In genomic region chr11:55172734-55173415, GRCh38 we compare ENCODE assay signal across 15 cellular contexts.
"Had no signal": no experiment of that assay in that cellular context is flagged by ENCODE, and none has a peak within 500 bp of the region (broad histone marks: within the 10 kb centered on the region; RNA-seq: fewer than 3 reads in every experiment).

No MANE protein-coding gene starts in this region.

- H3K27me3 ChIP-seq: body of pancreas, colonic mucosa, neutrophil, SJSA1, suprapubic skin had no signal

- H3K9me3 ChIP-seq: neutrophil had no signal

- DNase-seq: activated CD4-positive, alpha-beta T cell treated with anti-CD3 and anti-CD28 coated beads, Interleukin-2, amount 50 U/mL, for 4 hours; activated T-cell treated with anti-CD3 and anti-CD28 coated beads for 4 hours; central memory CD4-positive, alpha-beta T cell; colonic mucosa; lower lobe of right lung; stimulated activated CD4-positive, alpha-beta T cell treated with anti-CD3 and anti-CD28 coated beads, Interleukin-2, amount 100 ng/mL, for 24 hours; stimulated activated naive CD8-positive, alpha-beta T cell treated with anti-CD3 and anti-CD28 coated beads, Interleukin-15, amount 100 ng/mL, for 72 hours; trophoblast cell had no signal

- H3K4me1 ChIP-seq: body of pancreas, colonic mucosa, lower lobe of right lung, parathyroid adenoma, SJSA1, suprapubic skin had no signal

- H3K4me3 ChIP-seq: body of pancreas, colonic mucosa, lower lobe of right lung, SJSA1, suprapubic skin had no signal

- H3K27ac ChIP-seq: body of pancreas, colonic mucosa, lower lobe of right lung, neutrophil, parathyroid adenoma, SJSA1, suprapubic skin had no signal

- H3K36me3 ChIP-seq: colonic mucosa, lower lobe of right lung, neutrophil, SJSA1, suprapubic skin had no signal

- ATAC-seq: body of pancreas; esophagus mucosa; lower lobe of right lung; natural killer cell treated with Interleukin-12 subunit alpha and Interleukin-12 subunit beta and Interleukin-15 and Interleukin-18, amount 100 ng/mL, for 72 hours; stimulated activated naive CD8-positive, alpha-beta T cell treated with anti-CD3 and anti-CD28 coated beads, Interleukin-15, amount 100 ng/mL, for 72 hours had no signal
